Comparison of ENCODE assay signal across 1 cellular context in the genomic region with DNA sequence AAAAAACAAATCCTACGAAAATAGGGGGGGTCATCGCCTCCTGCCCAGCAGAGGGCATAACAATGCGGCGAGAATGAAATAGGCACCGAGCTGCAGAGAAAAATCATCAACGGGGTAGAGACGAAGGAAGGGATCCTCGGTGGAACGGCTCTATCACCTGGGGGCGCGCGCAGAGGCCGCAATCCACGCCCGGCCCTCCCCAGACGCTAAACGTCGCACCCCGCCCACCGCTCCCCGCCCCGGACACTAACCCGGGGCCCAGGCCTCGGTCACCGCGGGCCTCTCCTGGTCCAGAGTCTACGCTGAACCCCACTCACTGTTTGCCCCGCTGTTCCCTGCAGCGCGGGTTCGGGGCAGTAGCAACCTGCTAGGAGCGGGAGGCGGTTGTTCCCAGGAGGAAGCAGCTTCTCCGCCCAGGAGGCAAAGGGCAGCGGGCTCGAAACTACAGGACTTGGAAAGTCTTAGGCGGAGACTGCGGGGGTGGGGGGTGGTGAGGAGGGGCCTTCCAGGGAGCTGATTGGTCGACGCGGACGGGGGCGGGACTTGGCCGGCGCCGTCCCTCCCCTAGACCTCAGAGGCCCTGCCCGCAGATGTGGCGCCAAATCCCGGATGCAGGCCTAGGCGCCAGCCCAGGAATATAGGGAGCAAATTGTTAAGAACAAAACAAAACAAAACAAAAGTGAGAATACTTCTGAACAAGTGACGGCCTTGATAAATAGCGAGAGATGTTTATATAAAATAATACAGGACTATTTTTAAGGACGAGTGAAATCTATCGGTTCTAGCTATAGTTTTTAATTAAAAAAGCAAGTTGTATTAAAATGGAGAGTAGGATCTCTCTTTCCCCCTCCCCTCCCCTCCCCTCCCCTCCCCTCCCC.
A peak's percentile ranks its signal among the peaks of the same experiment; 100 is the strongest.
TF ChIP-seq lines count a peak whose summit lies in the region.

A gene with protein sequence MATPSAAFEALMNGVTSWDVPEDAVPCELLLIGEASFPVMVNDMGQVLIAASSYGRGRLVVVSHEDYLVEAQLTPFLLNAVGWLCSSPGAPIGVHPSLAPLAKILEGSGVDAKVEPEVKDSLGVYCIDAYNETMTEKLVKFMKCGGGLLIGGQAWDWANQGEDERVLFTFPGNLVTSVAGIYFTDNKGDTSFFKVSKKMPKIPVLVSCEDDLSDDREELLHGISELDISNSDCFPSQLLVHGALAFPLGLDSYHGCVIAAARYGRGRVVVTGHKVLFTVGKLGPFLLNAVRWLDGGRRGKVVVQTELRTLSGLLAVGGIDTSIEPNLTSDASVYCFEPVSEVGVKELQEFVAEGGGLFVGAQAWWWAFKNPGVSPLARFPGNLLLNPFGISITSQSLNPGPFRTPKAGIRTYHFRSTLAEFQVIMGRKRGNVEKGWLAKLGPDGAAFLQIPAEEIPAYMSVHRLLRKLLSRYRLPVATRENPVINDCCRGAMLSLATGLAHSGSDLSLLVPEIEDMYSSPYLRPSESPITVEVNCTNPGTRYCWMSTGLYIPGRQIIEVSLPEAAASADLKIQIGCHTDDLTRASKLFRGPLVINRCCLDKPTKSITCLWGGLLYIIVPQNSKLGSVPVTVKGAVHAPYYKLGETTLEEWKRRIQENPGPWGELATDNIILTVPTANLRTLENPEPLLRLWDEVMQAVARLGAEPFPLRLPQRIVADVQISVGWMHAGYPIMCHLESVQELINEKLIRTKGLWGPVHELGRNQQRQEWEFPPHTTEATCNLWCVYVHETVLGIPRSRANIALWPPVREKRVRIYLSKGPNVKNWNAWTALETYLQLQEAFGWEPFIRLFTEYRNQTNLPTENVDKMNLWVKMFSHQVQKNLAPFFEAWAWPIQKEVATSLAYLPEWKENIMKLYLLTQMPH (minus strand): TSS at position 467 of the 878 bp plus-strand sequence. CDS start 25,568 bp downstream, outside the sequence.

TF ChIP-seq in HepG2, 621 proteins besides CTCF, POLR2A, EP300 and RAD21 (continued from another document and continues in another):
- TF ChIP-seq ATRX (CRISPR knock-in tag; IDR thresholded peaks at IDR 0.05; ENCODE audit: borderline replicate concordance) (no peak), ZZZ3 (CRISPR knock-in tag; IDR thresholded peaks at IDR 0.05; ENCODE audit: borderline replicate concordance) (peak; percentile 23; the same call in 1 of the 2 replicates), HNRNPH1 (optimal IDR thresholded peaks at IDR 0.05; ENCODE audit: low read depth, low read length) (no peak), ZMYM3 (CRISPR knock-in tag; IDR thresholded peaks at IDR 0.05) (peak; percentile 38; the same call in 1 of the 2 replicates), RBFOX2 (IDR thresholded peaks at IDR 0.05; ENCODE audit: low read depth, low read length) (peak; percentile 89), ATF1 (CRISPR knock-in tag; IDR thresholded peaks at IDR 0.05) (peak; percentile 24; the same call in 1 of the 2 replicates), NFE2L2 (IDR thresholded peaks at IDR 0.05; ENCODE audit: low read length) (no peak), NR2F1 (CRISPR knock-in tag; IDR thresholded peaks at IDR 0.05) (peak; percentile 66 to 83; a peak in 3 of 4 replicates), ZNF652 (CRISPR knock-in tag; IDR thresholded peaks at IDR 0.05; ENCODE audit: borderline replicate concordance, low read depth) (no peak), ZIK1 (CRISPR knock-in tag; IDR thresholded peaks at IDR 0.05; ENCODE audit: borderline replicate concordance, low read depth) (no peak), GTF2F1 (IDR thresholded peaks at IDR 0.05; ENCODE audit: low read length) (peak; percentile 86; the same call in 1 of the 2 replicates), ZFX (CRISPR knock-in tag; IDR thresholded peaks at IDR 0.05; ENCODE audit: low read depth) (peak; percentile 96), ARNT (IDR thresholded peaks at IDR 0.05) (no peak), JDP2 (CRISPR knock-in tag; IDR thresholded peaks at IDR 0.05; ENCODE audit: borderline replicate concordance) (no peak), ZEB1 (IDR thresholded peaks at IDR 0.05; ENCODE audit: insufficient replicate concordance, low read depth) (peak; percentile 51), ELF4 (CRISPR knock-in tag; IDR thresholded peaks at IDR 0.05; ENCODE audit: borderline replicate concordance) (peak; percentile 83; the same call in 1 of the 2 replicates), JARID2 (CRISPR knock-in tag; IDR thresholded peaks at IDR 0.05; ENCODE audit: insufficient replicate concordance) (peak; percentile 83), STAT5B (CRISPR knock-in tag; IDR thresholded peaks at IDR 0.05) (no peak), ZNF644 (CRISPR knock-in tag; IDR thresholded peaks at IDR 0.05; ENCODE audit: low read depth) (0 out of 2 replicates have a peak, but pooled peaks have one; percentile 25), HDAC1 (CRISPR knock-in tag; IDR thresholded peaks at IDR 0.05) (peak; percentile 91)
- TF ChIP-seq, protein P1, sequence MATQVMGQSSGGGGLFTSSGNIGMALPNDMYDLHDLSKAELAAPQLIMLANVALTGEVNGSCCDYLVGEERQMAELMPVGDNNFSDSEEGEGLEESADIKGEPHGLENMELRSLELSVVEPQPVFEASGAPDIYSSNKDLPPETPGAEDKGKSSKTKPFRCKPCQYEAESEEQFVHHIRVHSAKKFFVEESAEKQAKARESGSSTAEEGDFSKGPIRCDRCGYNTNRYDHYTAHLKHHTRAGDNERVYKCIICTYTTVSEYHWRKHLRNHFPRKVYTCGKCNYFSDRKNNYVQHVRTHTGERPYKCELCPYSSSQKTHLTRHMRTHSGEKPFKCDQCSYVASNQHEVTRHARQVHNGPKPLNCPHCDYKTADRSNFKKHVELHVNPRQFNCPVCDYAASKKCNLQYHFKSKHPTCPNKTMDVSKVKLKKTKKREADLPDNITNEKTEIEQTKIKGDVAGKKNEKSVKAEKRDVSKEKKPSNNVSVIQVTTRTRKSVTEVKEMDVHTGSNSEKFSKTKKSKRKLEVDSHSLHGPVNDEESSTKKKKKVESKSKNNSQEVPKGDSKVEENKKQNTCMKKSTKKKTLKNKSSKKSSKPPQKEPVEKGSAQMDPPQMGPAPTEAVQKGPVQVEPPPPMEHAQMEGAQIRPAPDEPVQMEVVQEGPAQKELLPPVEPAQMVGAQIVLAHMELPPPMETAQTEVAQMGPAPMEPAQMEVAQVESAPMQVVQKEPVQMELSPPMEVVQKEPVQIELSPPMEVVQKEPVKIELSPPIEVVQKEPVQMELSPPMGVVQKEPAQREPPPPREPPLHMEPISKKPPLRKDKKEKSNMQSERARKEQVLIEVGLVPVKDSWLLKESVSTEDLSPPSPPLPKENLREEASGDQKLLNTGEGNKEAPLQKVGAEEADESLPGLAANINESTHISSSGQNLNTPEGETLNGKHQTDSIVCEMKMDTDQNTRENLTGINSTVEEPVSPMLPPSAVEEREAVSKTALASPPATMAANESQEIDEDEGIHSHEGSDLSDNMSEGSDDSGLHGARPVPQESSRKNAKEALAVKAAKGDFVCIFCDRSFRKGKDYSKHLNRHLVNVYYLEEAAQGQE (IDR thresholded peaks at IDR 0.05; ENCODE audit: borderline replicate concordance in 1 of 2, low read depth in 1 of 2, low read length in 2 of 2): peak in 1 of 2 experiments; percentile 54; a peak in 2 of 4 replicates
- TF ChIP-seq, protein P2, sequence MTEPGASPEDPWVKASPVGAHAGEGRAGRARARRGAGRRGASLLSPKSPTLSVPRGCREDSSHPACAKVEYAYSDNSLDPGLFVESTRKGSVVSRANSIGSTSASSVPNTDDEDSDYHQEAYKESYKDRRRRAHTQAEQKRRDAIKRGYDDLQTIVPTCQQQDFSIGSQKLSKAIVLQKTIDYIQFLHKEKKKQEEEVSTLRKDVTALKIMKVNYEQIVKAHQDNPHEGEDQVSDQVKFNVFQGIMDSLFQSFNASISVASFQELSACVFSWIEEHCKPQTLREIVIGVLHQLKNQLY (CRISPR knock-in tag; IDR thresholded peaks at IDR 0.05): peak; percentile 45; the same call in 1 of the 2 replicates
- TF ChIP-seq, protein P3, sequence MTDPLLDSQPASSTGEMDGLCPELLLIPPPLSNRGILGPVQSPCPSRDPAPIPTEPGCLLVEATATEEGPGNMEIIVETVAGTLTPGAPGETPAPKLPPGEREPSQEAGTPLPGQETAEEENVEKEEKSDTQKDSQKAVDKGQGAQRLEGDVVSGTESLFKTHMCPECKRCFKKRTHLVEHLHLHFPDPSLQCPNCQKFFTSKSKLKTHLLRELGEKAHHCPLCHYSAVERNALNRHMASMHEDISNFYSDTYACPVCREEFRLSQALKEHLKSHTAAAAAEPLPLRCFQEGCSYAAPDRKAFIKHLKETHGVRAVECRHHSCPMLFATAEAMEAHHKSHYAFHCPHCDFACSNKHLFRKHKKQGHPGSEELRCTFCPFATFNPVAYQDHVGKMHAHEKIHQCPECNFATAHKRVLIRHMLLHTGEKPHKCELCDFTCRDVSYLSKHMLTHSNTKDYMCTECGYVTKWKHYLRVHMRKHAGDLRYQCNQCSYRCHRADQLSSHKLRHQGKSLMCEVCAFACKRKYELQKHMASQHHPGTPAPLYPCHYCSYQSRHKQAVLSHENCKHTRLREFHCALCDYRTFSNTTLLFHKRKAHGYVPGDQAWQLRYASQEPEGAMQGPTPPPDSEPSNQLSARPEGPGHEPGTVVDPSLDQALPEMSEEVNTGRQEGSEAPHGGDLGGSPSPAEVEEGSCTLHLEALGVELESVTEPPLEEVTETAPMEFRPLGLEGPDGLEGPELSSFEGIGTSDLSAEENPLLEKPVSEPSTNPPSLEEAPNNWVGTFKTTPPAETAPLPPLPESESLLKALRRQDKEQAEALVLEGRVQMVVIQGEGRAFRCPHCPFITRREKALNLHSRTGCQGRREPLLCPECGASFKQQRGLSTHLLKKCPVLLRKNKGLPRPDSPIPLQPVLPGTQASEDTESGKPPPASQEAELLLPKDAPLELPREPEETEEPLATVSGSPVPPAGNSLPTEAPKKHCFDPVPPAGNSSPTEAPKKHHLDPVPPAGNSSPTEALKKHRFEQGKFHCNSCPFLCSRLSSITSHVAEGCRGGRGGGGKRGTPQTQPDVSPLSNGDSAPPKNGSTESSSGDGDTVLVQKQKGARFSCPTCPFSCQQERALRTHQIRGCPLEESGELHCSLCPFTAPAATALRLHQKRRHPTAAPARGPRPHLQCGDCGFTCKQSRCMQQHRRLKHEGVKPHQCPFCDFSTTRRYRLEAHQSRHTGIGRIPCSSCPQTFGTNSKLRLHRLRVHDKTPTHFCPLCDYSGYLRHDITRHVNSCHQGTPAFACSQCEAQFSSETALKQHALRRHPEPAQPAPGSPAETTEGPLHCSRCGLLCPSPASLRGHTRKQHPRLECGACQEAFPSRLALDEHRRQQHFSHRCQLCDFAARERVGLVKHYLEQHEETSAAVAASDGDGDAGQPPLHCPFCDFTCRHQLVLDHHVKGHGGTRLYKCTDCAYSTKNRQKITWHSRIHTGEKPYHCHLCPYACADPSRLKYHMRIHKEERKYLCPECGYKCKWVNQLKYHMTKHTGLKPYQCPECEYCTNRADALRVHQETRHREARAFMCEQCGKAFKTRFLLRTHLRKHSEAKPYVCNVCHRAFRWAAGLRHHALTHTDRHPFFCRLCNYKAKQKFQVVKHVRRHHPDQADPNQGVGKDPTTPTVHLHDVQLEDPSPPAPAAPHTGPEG (CRISPR knock-in tag; IDR thresholded peaks at IDR 0.05): no peak
- TF ChIP-seq, protein P4, sequence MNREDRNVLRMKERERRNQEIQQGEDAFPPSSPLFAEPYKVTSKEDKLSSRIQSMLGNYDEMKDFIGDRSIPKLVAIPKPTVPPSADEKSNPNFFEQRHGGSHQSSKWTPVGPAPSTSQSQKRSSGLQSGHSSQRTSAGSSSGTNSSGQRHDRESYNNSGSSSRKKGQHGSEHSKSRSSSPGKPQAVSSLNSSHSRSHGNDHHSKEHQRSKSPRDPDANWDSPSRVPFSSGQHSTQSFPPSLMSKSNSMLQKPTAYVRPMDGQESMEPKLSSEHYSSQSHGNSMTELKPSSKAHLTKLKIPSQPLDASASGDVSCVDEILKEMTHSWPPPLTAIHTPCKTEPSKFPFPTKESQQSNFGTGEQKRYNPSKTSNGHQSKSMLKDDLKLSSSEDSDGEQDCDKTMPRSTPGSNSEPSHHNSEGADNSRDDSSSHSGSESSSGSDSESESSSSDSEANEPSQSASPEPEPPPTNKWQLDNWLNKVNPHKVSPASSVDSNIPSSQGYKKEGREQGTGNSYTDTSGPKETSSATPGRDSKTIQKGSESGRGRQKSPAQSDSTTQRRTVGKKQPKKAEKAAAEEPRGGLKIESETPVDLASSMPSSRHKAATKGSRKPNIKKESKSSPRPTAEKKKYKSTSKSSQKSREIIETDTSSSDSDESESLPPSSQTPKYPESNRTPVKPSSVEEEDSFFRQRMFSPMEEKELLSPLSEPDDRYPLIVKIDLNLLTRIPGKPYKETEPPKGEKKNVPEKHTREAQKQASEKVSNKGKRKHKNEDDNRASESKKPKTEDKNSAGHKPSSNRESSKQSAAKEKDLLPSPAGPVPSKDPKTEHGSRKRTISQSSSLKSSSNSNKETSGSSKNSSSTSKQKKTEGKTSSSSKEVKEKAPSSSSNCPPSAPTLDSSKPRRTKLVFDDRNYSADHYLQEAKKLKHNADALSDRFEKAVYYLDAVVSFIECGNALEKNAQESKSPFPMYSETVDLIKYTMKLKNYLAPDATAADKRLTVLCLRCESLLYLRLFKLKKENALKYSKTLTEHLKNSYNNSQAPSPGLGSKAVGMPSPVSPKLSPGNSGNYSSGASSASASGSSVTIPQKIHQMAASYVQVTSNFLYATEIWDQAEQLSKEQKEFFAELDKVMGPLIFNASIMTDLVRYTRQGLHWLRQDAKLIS (CRISPR knock-in tag; IDR thresholded peaks at IDR 0.05): 0 out of 2 replicates have a peak, but pooled peaks have one; percentile 77
- TF ChIP-seq, protein P5, sequence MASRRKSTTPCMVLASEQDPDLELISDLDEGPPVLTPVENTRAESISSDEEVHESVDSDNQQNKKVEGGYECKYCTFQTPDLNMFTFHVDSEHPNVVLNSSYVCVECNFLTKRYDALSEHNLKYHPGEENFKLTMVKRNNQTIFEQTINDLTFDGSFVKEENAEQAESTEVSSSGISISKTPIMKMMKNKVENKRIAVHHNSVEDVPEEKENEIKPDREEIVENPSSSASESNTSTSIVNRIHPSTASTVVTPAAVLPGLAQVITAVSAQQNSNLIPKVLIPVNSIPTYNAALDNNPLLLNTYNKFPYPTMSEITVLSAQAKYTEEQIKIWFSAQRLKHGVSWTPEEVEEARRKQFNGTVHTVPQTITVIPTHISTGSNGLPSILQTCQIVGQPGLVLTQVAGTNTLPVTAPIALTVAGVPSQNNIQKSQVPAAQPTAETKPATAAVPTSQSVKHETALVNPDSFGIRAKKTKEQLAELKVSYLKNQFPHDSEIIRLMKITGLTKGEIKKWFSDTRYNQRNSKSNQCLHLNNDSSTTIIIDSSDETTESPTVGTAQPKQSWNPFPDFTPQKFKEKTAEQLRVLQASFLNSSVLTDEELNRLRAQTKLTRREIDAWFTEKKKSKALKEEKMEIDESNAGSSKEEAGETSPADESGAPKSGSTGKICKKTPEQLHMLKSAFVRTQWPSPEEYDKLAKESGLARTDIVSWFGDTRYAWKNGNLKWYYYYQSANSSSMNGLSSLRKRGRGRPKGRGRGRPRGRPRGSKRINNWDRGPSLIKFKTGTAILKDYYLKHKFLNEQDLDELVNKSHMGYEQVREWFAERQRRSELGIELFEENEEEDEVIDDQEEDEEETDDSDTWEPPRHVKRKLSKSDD (CRISPR knock-in tag; IDR thresholded peaks at IDR 0.05; ENCODE audit: low read depth): 0 out of 2 replicates have a peak, but pooled peaks have one; percentile 66
- TF ChIP-seq, protein P6, sequence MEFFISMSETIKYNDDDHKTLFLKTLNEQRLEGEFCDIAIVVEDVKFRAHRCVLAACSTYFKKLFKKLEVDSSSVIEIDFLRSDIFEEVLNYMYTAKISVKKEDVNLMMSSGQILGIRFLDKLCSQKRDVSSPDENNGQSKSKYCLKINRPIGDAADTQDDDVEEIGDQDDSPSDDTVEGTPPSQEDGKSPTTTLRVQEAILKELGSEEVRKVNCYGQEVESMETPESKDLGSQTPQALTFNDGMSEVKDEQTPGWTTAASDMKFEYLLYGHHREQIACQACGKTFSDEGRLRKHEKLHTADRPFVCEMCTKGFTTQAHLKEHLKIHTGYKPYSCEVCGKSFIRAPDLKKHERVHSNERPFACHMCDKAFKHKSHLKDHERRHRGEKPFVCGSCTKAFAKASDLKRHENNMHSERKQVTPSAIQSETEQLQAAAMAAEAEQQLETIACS (CRISPR knock-in tag; IDR thresholded peaks at IDR 0.05): no peak
- TF ChIP-seq, protein P7, sequence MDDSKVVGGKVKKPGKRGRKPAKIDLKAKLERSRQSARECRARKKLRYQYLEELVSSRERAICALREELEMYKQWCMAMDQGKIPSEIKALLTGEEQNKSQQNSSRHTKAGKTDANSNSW (CRISPR knock-in tag; IDR thresholded peaks at IDR 0.05; ENCODE audit: borderline replicate concordance): no peak
